In genomic region chr20:62698231-62698630, GRCh38 we compare ENCODE assay signal across 30 cellular contexts. TPM values are rescaled to one million over a fixed set of nuclear protein-coding genes. Genes with fewer than 3 reads are reported as not detected.
"Had no signal": no experiment of that assay in that cellular context is flagged by ENCODE, and none has a peak within 500 bp of the region (broad histone marks: within the 10 kb centered on the region; RNA-seq: fewer than 3 reads in every experiment).

No MANE protein-coding gene starts in this region.

- H3K27me3 ChIP-seq: body of pancreas, cardiac muscle cell had no signal

- DNase-seq: activated CD4-positive, alpha-beta memory T cell treated with anti-CD3 and anti-CD28 coated beads for 36 hours; activated CD4-positive, alpha-beta T cell treated with anti-CD3 and anti-CD28 coated beads for 1 hour; activated CD4-positive, alpha-beta T cell treated with anti-CD3 and anti-CD28 coated beads for 48 hours; activated CD8-positive, alpha-beta memory T cell treated with anti-CD3 and anti-CD28 coated beads, Interleukin-2, amount 10 ng/mL, durations not matched to agents 7 days and 5 days; activated CD8-positive, alpha-beta memory T cell treated with anti-CD3 and anti-CD28 coated beads, Interleukin-2, amount 50 U/mL, for 4 hours; activated CD8-positive, alpha-beta T cell treated with anti-CD3 and anti-CD28 coated beads, Interleukin-2, amount 10 ng/mL, durations not matched to agents 7 days and 5 days; activated effector memory CD4-positive, alpha-beta T cell treated with anti-CD3 and anti-CD28 coated beads, Interleukin-2, amount 50 U/mL, for 16 hours; activated naive CD4-positive, alpha-beta T cell treated with anti-CD3 and anti-CD28 coated beads for 36 hours; activated naive CD8-positive, alpha-beta T cell treated with anti-CD3 and anti-CD28 coated beads for 36 hours; activated naive CD8-positive, alpha-beta T cell treated with anti-CD3 and anti-CD28 coated beads, Interleukin-2, amount 50 U/mL, for 24 hours; activated T-cell treated with anti-CD3 and anti-CD28 coated beads, Interleukin-2, amount 50 U/mL, for 1 hour; activated T-cell treated with anti-CD3 and anti-CD28 coated beads, Interleukin-2, amount 50 U/mL, for 48 hours; adrenal gland; dermis blood vessel endothelial cell; effector CD4-positive, alpha-beta T cell; effector memory CD8-positive, alpha-beta T cell; erythroblast; T-helper 2 cell had no signal

- FAIRE-seq: frontal cortex had no signal

- H3K4me3 ChIP-seq: adrenal gland, body of pancreas, breast epithelium, cardiac muscle cell, coronary artery, esophagus muscularis mucosa had no signal

- H3K36me3 ChIP-seq: adrenal gland, breast epithelium, cardiac muscle cell, esophagus muscularis mucosa had no signal

- ATAC-seq: activated CD8-positive, alpha-beta memory T cell treated with anti-CD3 and anti-CD28 coated beads, Interleukin-2, amount 10 ng/mL, durations not matched to agents 7 days and 5 days; activated CD8-positive, alpha-beta T cell treated with anti-CD3 and anti-CD28 coated beads, Interleukin-2, amount 10 ng/mL, durations not matched to agents 7 days and 5 days; activated naive CD8-positive, alpha-beta T cell treated with anti-CD3 and anti-CD28 coated beads, Interleukin-2, amount 50 U/mL, for 24 hours; effector memory CD8-positive, alpha-beta T cell; WTC11 had no signal

- H3K9me3 ChIP-seq: adrenal gland, body of pancreas, breast epithelium, esophagus muscularis mucosa had no signal

- H3K27ac ChIP-seq: adrenal gland, body of pancreas, breast epithelium, cardiac muscle cell, coronary artery, esophagus muscularis mucosa had no signal

- H3K4me1 ChIP-seq: adrenal gland, breast epithelium had no signal

RNA-seq across cellular contexts. Expression of gene NTSR1, which starts 10.4 kb away (rescaled TPM):
- total RNA-seq: activated CD4-positive, alpha-beta memory T cell treated with anti-CD3 and anti-CD28 coated beads for 36 hours; activated CD8-positive, alpha-beta memory T cell treated with anti-CD3 and anti-CD28 coated beads for 36 hours; activated CD8-positive, alpha-beta memory T cell treated with anti-CD3 and anti-CD28 coated beads, Interleukin-2, amount 10 ng/mL, durations not matched to agents 7 days and 5 days; activated naive CD4-positive, alpha-beta T cell treated with anti-CD3 and anti-CD28 coated beads for 36 hours; activated naive CD8-positive, alpha-beta T cell treated with anti-CD3 and anti-CD28 coated beads for 36 hours; activated T-helper 1 cell treated with anti-CD3 and anti-CD28 coated beads, Interleukin-12 subunit alpha, Interleukin-12 subunit beta, Interleukin-2, Interleukin-4 antibody, amounts not matched to agents 30 ng/mL and 10 ng/mL and 1 ng/mL, durations not matched to agents 14 hours and 24 hours and 36 hours; activated T-helper 2 cell treated with anti-CD3 and anti-CD28 coated beads, Interferon-gamma antibody, Interleukin-2, Interleukin-4, amounts not matched to agents 10 μg/mL and 5 μg/mL and 100 μg/mL, durations not matched to agents 14 hours and 24 hours and 36 hours; aorta; body of pancreas; dermis blood vessel endothelial cell; T-helper 1 cell treated with Interleukin-12 subunit alpha and Interleukin-12 subunit beta and Interleukin-4 antibody, amounts not matched to agents 30 ng/mL and 1 ng/mL, for 36 hours had no signal
- polyA plus RNA-seq: aorta, cardiac muscle cell had no signal
